ENCODE assay signal across 19 cellular contexts in the genomic region with DNA sequence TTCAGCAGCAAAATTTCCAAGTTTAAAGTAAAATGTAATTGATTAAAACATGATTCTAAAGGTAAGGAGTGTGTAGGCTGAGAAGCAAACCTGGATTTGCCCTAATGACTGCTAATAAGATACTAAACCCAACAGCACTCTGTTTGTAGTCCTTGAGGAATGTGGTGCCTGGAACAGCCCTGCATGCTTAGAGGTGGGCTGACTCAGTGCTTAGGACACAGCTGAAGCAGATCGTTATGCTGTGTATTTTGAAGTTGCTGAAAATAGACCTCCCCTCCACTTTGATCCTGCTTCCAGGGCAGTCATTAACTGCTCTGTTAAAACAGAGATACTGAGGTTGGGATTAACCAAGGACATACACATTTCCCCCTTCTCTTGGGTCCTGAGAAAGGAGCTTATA.
DNase-seq lines count a peak whose midpoint lies in the region; ATAC-seq and TF ChIP-seq lines count a peak whose summit lies in the region.
"Had no signal": no experiment of that assay in that cellular context is flagged by ENCODE, and none has a peak within 500 bp of the region (broad histone marks: within the 10 kb centered on the region; RNA-seq: fewer than 3 reads in every experiment).

No MANE protein-coding gene starts in this region.

- H3K79me1 ChIP-seq in mesendoderm (ENCODE audit: low read length), result no peaks in the 10 kb centered on the region

- ATAC-seq in RWPE2 (ENCODE audit: low read depth) (0 out of 3 replicates have a peak, but pooled peaks have one; percentile 40), upper lobe of left lung (ENCODE audit: low FRiP score in 2 of 2) (no peak), HG03342 (IDR thresholded peaks at IDR 0.05; ENCODE audit: unreplicated experiment) (no peak), HG02970 (IDR thresholded peaks at IDR 0.05; ENCODE audit: low FRiP score, unreplicated experiment) (no peak)
- ATAC-seq: K562 had no signal

- H2AK5ac ChIP-seq in mesendoderm (ENCODE audit: low read length), result no peak overlapping the region

- 43 to 50% methylated on average over 1 of the region's 1 CpG for WGBS in endodermal cell (ENCODE audit: insufficient coverage in 1 of 2, insufficient read length in 1 of 2), 2 experiments
- no CpG with 5 or more reads among the region's 1 CpG for WGBS in mesendoderm (ENCODE audit: extremely low coverage, insufficient coverage, low lambda C conversion rate)
- WGBS in upper lobe of left lung, 2 donors, result 0 to 10% methylated on average over 1 of the region's 1 CpG

- no peaks in the 10 kb centered on the region for H3K9me3 Mint-ChIP-seq in endodermal cell

- H2BK15ac ChIP-seq in mesendoderm (replicated peaks; ENCODE audit: low read depth), result no peak overlapping the region

- peaks cover 23% of the 10 kb centered on the region for H3K4me1 Mint-ChIP-seq in endodermal cell

- H3K23ac ChIP-seq in mesendoderm (ENCODE audit: low read length), result no peak overlapping the region

- H3K4ac ChIP-seq in mesendoderm (ENCODE audit: low read depth, low read length), result no peak overlapping the region

- TF ChIP-seq POLR2A in upper lobe of left lung (IDR thresholded peaks at IDR 0.05), result no peak

- peaks cover 4% of the 10 kb centered on the region for H3K27me3 Mint-ChIP-seq in endodermal cell (ENCODE audit: insufficient read depth)
- H3K27me3 Mint-ChIP-seq: CD4-positive, alpha-beta T cell had no signal

- H2BK120ac ChIP-seq in mesendoderm (ENCODE audit: low read depth, low read length), result no peak overlapping the region

- TF ChIP-seq CTCF in RWPE2 (IDR thresholded peaks at IDR 0.05; ENCODE audit: poor library complexity, severe bottlenecking), result no peak
- TF ChIP-seq CTCF in endodermal cell (conservative IDR thresholded peaks at IDR 0.05), result no peak
- no peak for TF ChIP-seq CTCF in upper lobe of left lung (IDR thresholded peaks at IDR 0.05)

- no peak overlapping the region for H2BK5ac ChIP-seq in mesendoderm (ENCODE audit: low read length)

- H3K4me2 ChIP-seq in mesendoderm (ENCODE audit: low read length), result no peak overlapping the region
- H3K4me2 ChIP-seq: PC-9, SK-N-SH had no signal

- no peak overlapping the region for H3K56ac ChIP-seq in mesendoderm (ENCODE audit: low read length)

- H4K5ac ChIP-seq in mesendoderm (ENCODE audit: low read length), result no peak overlapping the region

- H3K9me3 ChIP-seq in RWPE2 (ENCODE audit: severe bottlenecking), result no peaks in the 10 kb centered on the region
- no peaks in the 10 kb centered on the region for H3K9me3 ChIP-seq in endodermal cell (ENCODE audit: control insufficient read depth, low read length)
- H3K9me3 ChIP-seq in upper lobe of left lung, result no peaks in the 10 kb centered on the region
- H3K9me3 ChIP-seq: BE2C, SK-N-SH had no signal

- H3K4me3 ChIP-seq in RWPE2 (ENCODE audit: severe bottlenecking) (no peak overlapping the region), endodermal cell (ENCODE audit: low read length) (no peak overlapping the region), mesendoderm (ENCODE audit: low read length) (no peak overlapping the region), upper lobe of left lung (no peak overlapping the region)
- H3K4me3 ChIP-seq: K562, PC-9 had no signal

- TF ChIP-seq EP300 in upper lobe of left lung (IDR thresholded peaks at IDR 0.05), result no peak

- H3K79me2 ChIP-seq in mesendoderm (ENCODE audit: control insufficient read depth, insufficient read depth, low read length), result no peaks in the 10 kb centered on the region

- DNase-seq in RWPE2 (ENCODE audit: low spot score) (no peak), endodermal cell (peak; percentile 52), mesendoderm (peak; percentile 37), upper lobe of left lung (no peak), pons (ENCODE audit: low spot score) (no peak)
- DNase-seq: BE2C; Calu3; CD4-positive, alpha-beta T cell; DMS53; H7; NCI-H1436; NCI-H2029; NCI-H2171 treated with DMSO at 0.1 percent for 48 hours; PC-9; SK-N-SH had no signal

- H3K27ac Mint-ChIP-seq in endodermal cell, result no peak overlapping the region
- H3K27ac Mint-ChIP-seq: CD4-positive, alpha-beta T cell had no signal

- H3K27me3 ChIP-seq in RWPE2 (ENCODE audit: insufficient read depth, poor library complexity, severe bottlenecking), result no peaks in the 10 kb centered on the region
- H3K27me3 ChIP-seq in endodermal cell (ENCODE audit: control insufficient read depth, insufficient read depth, low read length, poor library complexity, severe bottlenecking), result no peaks in the 10 kb centered on the region
- no peaks in the 10 kb centered on the region for H3K27me3 ChIP-seq in mesendoderm (ENCODE audit: insufficient read depth, low read length, poor library complexity)
- no peaks in the 10 kb centered on the region for H3K27me3 ChIP-seq in upper lobe of left lung
- H3K27me3 ChIP-seq: BE2C had no signal

- no peaks in the 10 kb centered on the region for H3K36me3 Mint-ChIP-seq in endodermal cell (ENCODE audit: low read depth)

- H3K18ac ChIP-seq in mesendoderm (ENCODE audit: low read length), result no peak overlapping the region

- H3K9ac ChIP-seq in endodermal cell (ENCODE audit: extremely low read depth, low read length, poor library complexity, severe bottlenecking) (no peak overlapping the region), mesendoderm (ENCODE audit: low read length) (no peak overlapping the region)
- H3K9ac ChIP-seq: SK-N-SH had no signal

- H3K36me3 ChIP-seq in RWPE2 (ENCODE audit: low read depth) (no peaks in the 10 kb centered on the region), endodermal cell (ENCODE audit: control insufficient read depth, insufficient read depth, low read length) (no peaks in the 10 kb centered on the region), mesendoderm (ENCODE audit: control insufficient read depth, insufficient read depth, low read length) (no peaks in the 10 kb centered on the region), upper lobe of left lung (no peaks in the 10 kb centered on the region)
- H3K36me3 ChIP-seq: BE2C had no signal

- H3K4me1 ChIP-seq in RWPE2 (ENCODE audit: insufficient read depth, poor library complexity, severe bottlenecking) (no peaks in the 10 kb centered on the region), endodermal cell (ENCODE audit: control insufficient read depth, insufficient read depth, low read length) (peaks cover 6% of the 10 kb centered on the region), mesendoderm (ENCODE audit: control insufficient read depth, low read depth, low read length) (peaks cover 3% of the 10 kb centered on the region), upper lobe of left lung (no peaks in the 10 kb centered on the region)
- H3K4me1 ChIP-seq: BE2C had no signal

- H3K27ac ChIP-seq in RWPE2 (ENCODE audit: poor library complexity, severe bottlenecking) (no peak overlapping the region), endodermal cell (ENCODE audit: low read depth, low read length) (no peak overlapping the region), mesendoderm (ENCODE audit: low read depth, low read length) (no peak overlapping the region), upper lobe of left lung (no peak overlapping the region)
- H3K27ac ChIP-seq: HL-60, PC-9 had no signal

- no peak overlapping the region for H3K4me3 Mint-ChIP-seq in endodermal cell
- H3K4me3 Mint-ChIP-seq: CD4-positive, alpha-beta T cell had no signal

- no peak overlapping the region for H4K8ac ChIP-seq in mesendoderm (ENCODE audit: low read depth, low read length)

Comparison
In these comparisons a context has a peak if more than half of its experiments do, and no peak if none do; other contexts are left out.
1. DNase-seq: peak in endodermal cell (single experiment) and mesendoderm (single experiment); none in RWPE2 (single experiment), upper lobe of left lung (0 of 2) and pons (single experiment).